1 cellular context compared by ENCODE assay signal in genomic region chr12:51834411-51834810, GRCh38.
TF ChIP-seq lines count a peak whose summit lies in the region.

No MANE protein-coding gene starts in this region.

TF ChIP-seq in H1, 55 proteins besides CTCF, POLR2A, EP300 and RAD21:
- TF ChIP-seq ATF2 (IDR thresholded peaks at IDR 0.05; ENCODE audit: low read length): no peak
- no peak for TF ChIP-seq RNF2 (IDR thresholded peaks at IDR 0.05; ENCODE audit: borderline replicate concordance, low read depth, low read length, missing control alignments, poor library complexity, severe bottlenecking)
